ENCODE assay signal across 1 cellular context in genomic region chr6:143941852-143942627, GRCh38.
TF ChIP-seq lines count a peak whose summit lies in the region.

No MANE protein-coding gene starts in this region.

TF ChIP-seq in HepG2, 621 proteins besides CTCF, POLR2A, EP300 and RAD21 (continued from another document and continues in another):
- no peak for TF ChIP-seq AHDC1 (CRISPR knock-in tag; IDR thresholded peaks at IDR 0.05; ENCODE audit: borderline replicate concordance)
- TF ChIP-seq STAG1 (CRISPR knock-in tag; IDR thresholded peaks at IDR 0.05): peak; percentile 83
- TF ChIP-seq CBX5 (CRISPR knock-in tag; IDR thresholded peaks at IDR 0.05; ENCODE audit: borderline replicate concordance): peak; percentile 49; the same call in 1 of the 2 replicates
- no peak for TF ChIP-seq RCOR2 (CRISPR knock-in tag; IDR thresholded peaks at IDR 0.05)
- peak; percentile 75 for TF ChIP-seq ZMYM4 (CRISPR knock-in tag; IDR thresholded peaks at IDR 0.05)
- no peak for TF ChIP-seq E2F2 (CRISPR knock-in tag; IDR thresholded peaks at IDR 0.05; ENCODE audit: borderline replicate concordance)
- TF ChIP-seq ZC3H13 (CRISPR knock-in tag; IDR thresholded peaks at IDR 0.05): no peak
- TF ChIP-seq ERF (CRISPR knock-in tag; IDR thresholded peaks at IDR 0.05): no peak
- peak; percentile 35; the same call in 1 of the 2 replicates for TF ChIP-seq SALL1 (CRISPR knock-in tag; IDR thresholded peaks at IDR 0.05)
- TF ChIP-seq PAWR (CRISPR knock-in tag; IDR thresholded peaks at IDR 0.05; ENCODE audit: borderline replicate concordance): no peak
- no peak for TF ChIP-seq ZNF33A (CRISPR knock-in tag; IDR thresholded peaks at IDR 0.05; ENCODE audit: borderline replicate concordance)
- peak; percentile 60 for TF ChIP-seq TEAD3 (CRISPR knock-in tag; optimal IDR thresholded peaks at IDR 0.05; ENCODE audit: borderline replicate concordance)
- TF ChIP-seq HES4 (CRISPR knock-in tag; IDR thresholded peaks at IDR 0.05; ENCODE audit: borderline replicate concordance): no peak
- TF ChIP-seq E2F1 (CRISPR knock-in tag; IDR thresholded peaks at IDR 0.05): no peak
- no peak for TF ChIP-seq ATF4 (CRISPR knock-in tag; IDR thresholded peaks at IDR 0.05)
- no peak for TF ChIP-seq NFAT5 (CRISPR knock-in tag; IDR thresholded peaks at IDR 0.05)
- no peak for TF ChIP-seq ZBTB44 (CRISPR knock-in tag; IDR thresholded peaks at IDR 0.05)
- no peak for TF ChIP-seq GFI1 (CRISPR knock-in tag; IDR thresholded peaks at IDR 0.05; ENCODE audit: borderline replicate concordance)
- TF ChIP-seq ZBTB33 (CRISPR knock-in tag; IDR thresholded peaks at IDR 0.05): peak; percentile 36
- TF ChIP-seq HNF4A (CRISPR knock-in tag; IDR thresholded peaks at IDR 0.05): peak; percentile 17; the same call in 1 of the 2 replicates
- no peak for TF ChIP-seq ZBTB42 (CRISPR knock-in tag; IDR thresholded peaks at IDR 0.05)
- no peak for TF ChIP-seq TAF1 (CRISPR knock-in tag; IDR thresholded peaks at IDR 0.05)
- no peak for TF ChIP-seq ZNF766 (CRISPR knock-in tag; IDR thresholded peaks at IDR 0.05; ENCODE audit: borderline replicate concordance)
- TF ChIP-seq ZFP36L1 (CRISPR knock-in tag; IDR thresholded peaks at IDR 0.05): no peak
- TF ChIP-seq E2F5 (CRISPR knock-in tag; conservative IDR thresholded peaks at IDR 0.05): no peak
- peak; percentile 57 for TF ChIP-seq ZNF574 (CRISPR knock-in tag; IDR thresholded peaks at IDR 0.05)
- no peak for TF ChIP-seq FOSL1 (CRISPR knock-in tag; IDR thresholded peaks at IDR 0.05; ENCODE audit: borderline replicate concordance)
- TF ChIP-seq MED13 (CRISPR knock-in tag; IDR thresholded peaks at IDR 0.05): no peak
- no peak for TF ChIP-seq TIGD3 (CRISPR knock-in tag; IDR thresholded peaks at IDR 0.05; ENCODE audit: borderline replicate concordance)
- no peak for TF ChIP-seq ZNF180 (CRISPR knock-in tag; IDR thresholded peaks at IDR 0.05; ENCODE audit: borderline replicate concordance, low read depth)
- TF ChIP-seq RARA (CRISPR knock-in tag; IDR thresholded peaks at IDR 0.05): no peak
- TF ChIP-seq MZF1 (CRISPR knock-in tag; IDR thresholded peaks at IDR 0.05; ENCODE audit: borderline replicate concordance): no peak
- TF ChIP-seq FOXK2 (IDR thresholded peaks at IDR 0.05): no peak
- no peak for TF ChIP-seq PAX8 (CRISPR knock-in tag; IDR thresholded peaks at IDR 0.05; ENCODE audit: borderline replicate concordance)
- no peak for TF ChIP-seq HIVEP1 (CRISPR knock-in tag; IDR thresholded peaks at IDR 0.05)
- peak; percentile 96 for TF ChIP-seq XRCC5 (optimal IDR thresholded peaks at IDR 0.05; ENCODE audit: low read length)
